In the genomic region with DNA sequence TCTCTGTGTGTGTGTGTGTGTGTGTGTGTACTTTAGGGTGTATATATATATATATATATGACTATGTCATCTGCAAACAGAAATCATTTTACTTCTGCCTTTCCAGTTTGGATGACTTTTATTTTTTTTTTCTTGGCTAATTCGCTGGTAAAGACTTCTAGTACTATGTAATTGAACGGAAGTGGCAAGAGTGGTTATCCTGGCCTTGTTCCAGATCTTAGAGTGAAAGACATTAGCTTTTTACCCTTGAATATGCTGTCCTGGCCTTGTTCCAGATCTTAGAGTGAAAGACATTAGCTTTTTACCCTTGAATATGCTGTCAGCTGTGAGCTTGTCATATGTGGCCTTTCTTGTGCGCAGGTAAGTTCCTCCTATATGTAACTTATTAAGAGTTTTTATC, we compare ENCODE assay signal across 25 cellular contexts.
A peak's percentile ranks its signal among the peaks of the same experiment; 100 is the strongest.
DNase-seq lines count a peak whose midpoint lies in the region; ATAC-seq and TF ChIP-seq lines count a peak whose summit lies in the region.
"Had no signal": no experiment of that assay in that cellular context is flagged by ENCODE, and none has a peak within 500 bp of the region (broad histone marks: within the 10 kb centered on the region; RNA-seq: fewer than 3 reads in every experiment).

No MANE protein-coding gene starts in this region.

- H3K27me3 Mint-ChIP-seq in MCF 10A (ENCODE audit: insufficient read depth, unreplicated experiment): no peaks in the 10 kb centered on the region
- no peaks in the 10 kb centered on the region for H3K27me3 Mint-ChIP-seq in activated CD4-positive, alpha-beta T cell treated with anti-CD3 and anti-CD28 coated beads for 36 hours
- H3K27me3 Mint-ChIP-seq: activated B cell treated with CpG ODN at 0.5 μM for 24 hours; activated CD4-positive, alpha-beta memory T cell treated with anti-CD3 and anti-CD28 coated beads for 36 hours; activated naive CD8-positive, alpha-beta T cell treated with anti-CD3 and anti-CD28 coated beads, Interleukin-2, amount 10 ng/mL, durations not matched to agents 7 days and 5 days; effector memory CD8-positive, alpha-beta T cell; memory B cell had no signal

- no peaks in the 10 kb centered on the region for H3K36me3 Mint-ChIP-seq in MCF 10A (ENCODE audit: insufficient read depth, unreplicated experiment)
- no peaks in the 10 kb centered on the region for H3K36me3 Mint-ChIP-seq in activated CD4-positive, alpha-beta T cell treated with anti-CD3 and anti-CD28 coated beads for 36 hours (ENCODE audit: low read depth)
- H3K36me3 Mint-ChIP-seq: activated CD4-positive, alpha-beta memory T cell treated with anti-CD3 and anti-CD28 coated beads for 36 hours; activated naive CD8-positive, alpha-beta T cell treated with anti-CD3 and anti-CD28 coated beads, Interleukin-2, amount 10 ng/mL, durations not matched to agents 7 days and 5 days; CD8-positive, alpha-beta memory T cell; memory B cell had no signal

- TF ChIP-seq CTCF in astrocyte of the spinal cord (IDR thresholded peaks at IDR 0.05; ENCODE audit: low read depth, low read length) (no peak), retinal pigment epithelial cell (conservative IDR thresholded peaks at IDR 0.05; ENCODE audit: low read depth, low read length) (no peak), MCF 10A (IDR thresholded peaks at IDR 0.05; ENCODE audit: unreplicated experiment) (no peak)

- no peak overlapping the region for H3K27ac Mint-ChIP-seq in MCF 10A (ENCODE audit: low read depth, unreplicated experiment)
- H3K27ac Mint-ChIP-seq in activated CD4-positive, alpha-beta T cell treated with anti-CD3 and anti-CD28 coated beads for 36 hours: no peak overlapping the region
- H3K27ac Mint-ChIP-seq: activated B cell treated with CpG ODN at 0.5 μM for 24 hours; activated CD4-positive, alpha-beta memory T cell treated with anti-CD3 and anti-CD28 coated beads for 36 hours; activated naive CD8-positive, alpha-beta T cell treated with anti-CD3 and anti-CD28 coated beads, Interleukin-2, amount 10 ng/mL, durations not matched to agents 7 days and 5 days; CD8-positive, alpha-beta memory T cell; effector memory CD8-positive, alpha-beta T cell; memory B cell had no signal

- intact Hi-C loops in MCF 10A (cut with micrococcal nuclease): no loop called here
- intact Hi-C loops in activated CD4-positive, alpha-beta T cell treated with anti-CD3 and anti-CD28 coated beads for 36 hours (cut with DNase I, micrococcal nuclease): no loop called here

- ATAC-seq in activated CD4-positive, alpha-beta T cell treated with anti-CD3 and anti-CD28 coated beads for 36 hours: no peak
- ATAC-seq: effector memory CD8-positive, alpha-beta T cell; left cardiac atrium; stimulated activated naive CD8-positive, alpha-beta T cell treated with anti-CD3 and anti-CD28 coated beads, Interleukin-15, Interleukin-2, amounts not matched to agents 100 U/mL and 50 U/mL, for 24 hours had no signal

- POLR2A ChIA-PET in MCF 10A (lab: Yijun Ruan, JAX): no interaction called here
- POLR2A ChIA-PET in activated CD4-positive, alpha-beta T cell treated with anti-CD3 and anti-CD28 coated beads for 36 hours (lab: Charles Lee): no interaction called here

- BruUV-seq in MCF 10A (replicated peaks; lab: Mats Ljungman, UMichigan): no TSS peak

- DNase-seq in NCI-H1105 treated with DMSO at 0.1 percent for 48 hours (lab: John Stamatoyannopoulos, UW): peak; percentile 31
- no peak for DNase-seq in NCI-H1105 (lab: John Stamatoyannopoulos, UW)
- DNase-seq in M059J (ENCODE audit: low read depth): peak; percentile 76
- DNase-seq in astrocyte of the spinal cord (ENCODE audit: low read depth, low spot score): peak; percentile 24
- DNase-seq in retinal pigment epithelial cell (ENCODE audit: low read depth): peak; percentile 24
- no peak for DNase-seq in MCF 10A (ENCODE audit: unreplicated experiment)
- DNase-seq in foreskin melanocyte: no peak
- no peak for DNase-seq in activated CD4-positive, alpha-beta T cell treated with anti-CD3 and anti-CD28 coated beads for 36 hours
- DNase-seq: activated B cell treated with CpG ODN at 0.5 μM for 24 hours; activated CD4-positive, alpha-beta memory T cell treated with anti-CD3 and anti-CD28 coated beads for 36 hours; activated naive CD8-positive, alpha-beta T cell treated with anti-CD3 and anti-CD28 coated beads, Interleukin-2, amount 10 ng/mL, durations not matched to agents 7 days and 5 days; brain microvascular endothelial cell; CD8-positive, alpha-beta memory T cell; colonic mucosa; effector memory CD8-positive, alpha-beta T cell; left cardiac atrium; MV-4-11; NCI-H2029; NCI-H345; retina; SK-N-SH; spleen; stimulated activated CD4-positive, alpha-beta T cell treated with anti-CD3 and anti-CD28 coated beads, Interleukin-4, amount 100 ng/mL, for 1 hour; stimulated activated naive CD8-positive, alpha-beta T cell treated with anti-CD3 and anti-CD28 coated beads, Interleukin-15, Interleukin-2, amounts not matched to agents 100 U/mL and 50 U/mL, for 24 hours had no signal

- no peak overlapping the region for H3K4me3 Mint-ChIP-seq in MCF 10A (ENCODE audit: unreplicated experiment)
- H3K4me3 Mint-ChIP-seq in activated CD4-positive, alpha-beta T cell treated with anti-CD3 and anti-CD28 coated beads for 36 hours: no peak overlapping the region
- H3K4me3 Mint-ChIP-seq: activated B cell treated with CpG ODN at 0.5 μM for 24 hours; activated CD4-positive, alpha-beta memory T cell treated with anti-CD3 and anti-CD28 coated beads for 36 hours; activated naive CD8-positive, alpha-beta T cell treated with anti-CD3 and anti-CD28 coated beads, Interleukin-2, amount 10 ng/mL, durations not matched to agents 7 days and 5 days; CD8-positive, alpha-beta memory T cell; effector memory CD8-positive, alpha-beta T cell; memory B cell had no signal

- in situ Hi-C loops in astrocyte of the spinal cord (cut with HindIII; ENCODE audit: low sequenced_read_pairs): no loop called here

- no peak overlapping the region for H3K4me3 ChIP-seq in astrocyte of the spinal cord (ENCODE audit: low read depth, low read length)
- H3K4me3 ChIP-seq in retinal pigment epithelial cell (ENCODE audit: low read length): no peak overlapping the region
- H3K4me3 ChIP-seq: colonic mucosa, spleen had no signal

- no peaks in the 10 kb centered on the region for H3K9me3 Mint-ChIP-seq in MCF 10A (ENCODE audit: unreplicated experiment)
- H3K9me3 Mint-ChIP-seq in activated CD4-positive, alpha-beta T cell treated with anti-CD3 and anti-CD28 coated beads for 36 hours (ENCODE audit: low read depth): peaks cover 11% of the 10 kb centered on the region
- H3K9me3 Mint-ChIP-seq: effector memory CD8-positive, alpha-beta T cell had no signal

- no peaks in the 10 kb centered on the region for H3K4me1 Mint-ChIP-seq in MCF 10A (ENCODE audit: insufficient read depth, unreplicated experiment)
- no peaks in the 10 kb centered on the region for H3K4me1 Mint-ChIP-seq in activated CD4-positive, alpha-beta T cell treated with anti-CD3 and anti-CD28 coated beads for 36 hours
- H3K4me1 Mint-ChIP-seq: activated B cell treated with CpG ODN at 0.5 μM for 24 hours; activated naive CD8-positive, alpha-beta T cell treated with anti-CD3 and anti-CD28 coated beads, Interleukin-2, amount 10 ng/mL, durations not matched to agents 7 days and 5 days; CD8-positive, alpha-beta memory T cell; memory B cell had no signal

- CTCF ChIA-PET in MCF 10A (lab: Yijun Ruan, JAX): interaction anchor here (0.6 kb wide), 1 partner anchor 74 kb away, joined by 3 read pairs; no protein-coding TSS in a partner anchor
- CTCF ChIA-PET in activated CD4-positive, alpha-beta T cell treated with anti-CD3 and anti-CD28 coated beads for 36 hours (lab: Charles Lee): no interaction called here

Comparison
In these comparisons a context has a peak if more than half of its experiments do, and no peak if none do; other contexts are left out.
1. DNase-seq: peak in NCI-H1105 treated with DMSO at 0.1 percent for 48 hours (single experiment), M059J (single experiment), astrocyte of the spinal cord (single experiment) and retinal pigment epithelial cell (single experiment); none in NCI-H1105 (single experiment), MCF 10A (single experiment), foreskin melanocyte (single experiment) and activated CD4-positive, alpha-beta T cell treated with anti-CD3 and anti-CD28 coated beads for 36 hours (single experiment).